ENCODE assay signal across 19 cellular contexts in the genomic region with DNA sequence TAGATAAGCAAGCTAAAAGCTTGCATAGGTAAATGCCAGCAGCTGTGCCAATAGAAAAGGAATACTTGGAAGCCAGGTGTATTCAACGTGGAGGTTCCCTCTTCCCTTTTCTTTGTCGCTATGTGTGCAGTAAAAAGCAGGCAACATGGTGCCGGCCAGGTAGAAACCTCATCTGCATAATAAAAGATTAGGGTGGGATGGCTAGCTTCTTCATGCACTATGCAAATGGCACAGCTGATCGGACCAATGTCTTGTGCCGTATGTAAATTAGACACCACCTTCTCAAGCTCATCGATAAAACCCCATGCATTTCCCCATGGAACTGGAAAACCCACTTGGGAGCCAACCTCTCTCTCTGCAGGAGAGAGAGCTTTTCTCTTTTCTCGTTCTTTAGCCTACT.
"Had no signal": no experiment of that assay in that cellular context is flagged by ENCODE, and none has a peak within 500 bp of the region (broad histone marks: within the 10 kb centered on the region; RNA-seq: fewer than 3 reads in every experiment).

No MANE protein-coding gene starts in this region.

- H3K9me3 Mint-ChIP-seq: activated CD4-positive, alpha-beta memory T cell treated with anti-CD3 and anti-CD28 coated beads for 36 hours; central memory CD8-positive, alpha-beta T cell had no signal

- H3K36me3 Mint-ChIP-seq: activated CD4-positive, alpha-beta memory T cell treated with anti-CD3 and anti-CD28 coated beads for 36 hours; activated CD8-positive, alpha-beta memory T cell treated with anti-CD3 and anti-CD28 coated beads, Interleukin-2, amount 10 ng/mL, durations not matched to agents 7 days and 5 days had no signal

- H3K36me3 ChIP-seq: adrenal gland, brain microvascular endothelial cell, esophagus muscularis mucosa had no signal

- H3K9me3 ChIP-seq: adrenal gland, esophagus muscularis mucosa had no signal

- H3K4me1 Mint-ChIP-seq: activated CD8-positive, alpha-beta memory T cell treated with anti-CD3 and anti-CD28 coated beads, Interleukin-2, amount 10 ng/mL, durations not matched to agents 7 days and 5 days; central memory CD8-positive, alpha-beta T cell; nephron had no signal

- ATAC-seq: activated CD8-positive, alpha-beta memory T cell treated with anti-CD3 and anti-CD28 coated beads, Interleukin-2, amount 10 ng/mL, durations not matched to agents 7 days and 5 days had no signal

- DNase-seq: activated CD4-positive, alpha-beta memory T cell treated with anti-CD3 and anti-CD28 coated beads for 36 hours; activated CD8-positive, alpha-beta memory T cell treated with anti-CD3 and anti-CD28 coated beads, Interleukin-2, amount 10 ng/mL, durations not matched to agents 7 days and 5 days; activated effector memory CD4-positive, alpha-beta T cell treated with Interleukin-2 at 50 U/mL for 16 hours; activated naive CD4-positive, alpha-beta T cell treated with anti-CD3 and anti-CD28 coated beads, Interleukin-2, amount 50 U/mL, for 16 hours; activated T-cell treated with anti-CD3 and anti-CD28 coated beads, Interleukin-2, amount 50 U/mL, for 1 hour; brain microvascular endothelial cell; mesendoderm; nucleus accumbens; posterior cingulate gyrus; retina; stimulated activated CD4-positive, alpha-beta T cell treated with anti-CD3 and anti-CD28 coated beads, Interleukin-12 subunit alpha, Interleukin-12 subunit beta, amount 100 ng/mL, for 4 hours; stimulated activated CD4-positive, alpha-beta T cell treated with anti-CD3 and anti-CD28 coated beads, Interleukin-2, amount 100 ng/mL, for 24 hours had no signal

- H3K27me3 Mint-ChIP-seq: activated CD8-positive, alpha-beta memory T cell treated with anti-CD3 and anti-CD28 coated beads, Interleukin-2, amount 10 ng/mL, durations not matched to agents 7 days and 5 days had no signal

- H3K27ac Mint-ChIP-seq: activated CD4-positive, alpha-beta memory T cell treated with anti-CD3 and anti-CD28 coated beads for 36 hours; activated CD8-positive, alpha-beta memory T cell treated with anti-CD3 and anti-CD28 coated beads, Interleukin-2, amount 10 ng/mL, durations not matched to agents 7 days and 5 days; nephron had no signal

- H3K4me3 ChIP-seq: adrenal gland, coronary artery, esophagus muscularis mucosa, hepatocyte had no signal

- H3K27ac ChIP-seq: adrenal gland, brain microvascular endothelial cell, coronary artery, esophagus muscularis mucosa, hepatocyte, VCaP had no signal

- H3K4me1 ChIP-seq: adrenal gland, esophagus muscularis mucosa had no signal

- H3K27me3 ChIP-seq: adrenal gland, brain microvascular endothelial cell, esophagus muscularis mucosa, hepatocyte had no signal

- H3K4me3 Mint-ChIP-seq: activated CD4-positive, alpha-beta memory T cell treated with anti-CD3 and anti-CD28 coated beads for 36 hours; activated CD8-positive, alpha-beta memory T cell treated with anti-CD3 and anti-CD28 coated beads, Interleukin-2, amount 10 ng/mL, durations not matched to agents 7 days and 5 days; central memory CD8-positive, alpha-beta T cell; nephron had no signal
